In genomic region chr20:17837179-17837578, GRCh38 we compare ENCODE assay signal across 1 cellular context.
TF ChIP-seq lines count a peak whose summit lies in the region.

No MANE protein-coding gene starts in this region.

TF ChIP-seq in SK-N-SH, 30 proteins besides CTCF, POLR2A, EP300 and RAD21 (continued from another document):
- TF ChIP-seq ZBTB33 (IDR thresholded peaks at IDR 0.05; ENCODE audit: borderline replicate concordance, low read depth) = no peak
- no peak for TF ChIP-seq GATA2 (CRISPR knock-in tag; IDR thresholded peaks at IDR 0.05)
- no peak for TF ChIP-seq RCOR1 (IDR thresholded peaks at IDR 0.05; ENCODE audit: low read length)
